Comparison of ENCODE assay signal across 1 cellular context in genomic region chr14:100374270-100374669, GRCh38.
TF ChIP-seq lines count a peak whose summit lies in the region.

No MANE protein-coding gene starts in this region.

TF ChIP-seq in GM23338, 12 proteins besides CTCF, POLR2A, EP300 and RAD21 (continued from another document):
- TF ChIP-seq ZNF462 (CRISPR knock-in tag; IDR thresholded peaks at IDR 0.05) (no peak), EZH2 (IDR thresholded peaks at IDR 0.05; ENCODE audit: low read depth, unreplicated experiment) (no peak)
TF ChIP-seq in GM23338: peak in this region for 0.
